ENCODE assay signal across 9 cellular contexts in genomic region chr19:15248648-15249559, GRCh38. TPM values are rescaled to one million over a fixed set of nuclear protein-coding genes. Genes with fewer than 3 reads are reported as not detected.
DNase-seq lines count a peak whose midpoint lies in the region; ATAC-seq and TF ChIP-seq lines count a peak whose summit lies in the region.
"Had no signal": no experiment of that assay in that cellular context is flagged by ENCODE, and none has a peak within 500 bp of the region (broad histone marks: within the 10 kb centered on the region; RNA-seq: fewer than 3 reads in every experiment).

No MANE protein-coding gene starts in this region.

- H3K9me3 Mint-ChIP-seq in T-cell = no peaks in the 10 kb centered on the region

- H3K36me3 ChIP-seq in ovary = no peaks in the 10 kb centered on the region

- H3K27me3 ChIP-seq in ovary = no peaks in the 10 kb centered on the region

- no peak overlapping the region for H3K27ac Mint-ChIP-seq in T-cell

- WGBS in ovary, 3 donors = 33 to 43% (median 38%) methylated on average over 20 of the region's 20 CpGs

- TF ChIP-seq CTCF in AG10803 (conservative IDR thresholded peaks at IDR 0.05; ENCODE audit: low read length) (no peak; the same call in 1 of the 2 replicates), fibroblast of villous mesenchyme (IDR thresholded peaks at IDR 0.05; ENCODE audit: insufficient read depth, low read depth, low read length) (no peak), ovary (IDR thresholded peaks at IDR 0.05) (no peak)

- H3K4me3 ChIP-seq in AG10803 (ENCODE audit: low read length) (no peak overlapping the region), fibroblast of villous mesenchyme (ENCODE audit: low read depth, low read length) (no peak overlapping the region), ovary (no peak overlapping the region)

- DNase-seq in AG10803 (ENCODE audit: low read depth) (peak; percentile 92), fibroblast of villous mesenchyme (ENCODE audit: low read depth) (peak; percentile 90), ovary (peak; percentile 72 to 84 (median 79)), T-cell (no peak)
- DNase-seq: Karpas-422 had no signal

- no peaks in the 10 kb centered on the region for H3K9me3 ChIP-seq in ovary

- TF ChIP-seq EP300 in ovary (IDR thresholded peaks at IDR 0.05) = peak; percentile 38

- peaks cover 49% of the 10 kb centered on the region for H3K36me3 Mint-ChIP-seq in T-cell

- no peak for TF ChIP-seq POLR2A in ovary (IDR thresholded peaks at IDR 0.05)

- CTCF ChIA-PET in T-cell (lab: Charles Lee) = no interaction called here

- peaks cover 51% of the 10 kb centered on the region for H3K4me1 ChIP-seq in ovary (ENCODE audit: insufficient read depth)

- intact Hi-C loops in ovary (cut with DNase I) = no loop called here

- peaks cover 0 to 8% (median 0%) of the 10 kb centered on the region in 3 donors for H3K4me1 Mint-ChIP-seq in T-cell

- H3K27me3 Mint-ChIP-seq in T-cell = no peaks in the 10 kb centered on the region

- H3K4me3 Mint-ChIP-seq in T-cell = no peak overlapping the region

- H3K27ac ChIP-seq in ovary = peak overlapping the region; percentile 64 to 75

- POLR2A ChIA-PET in T-cell (lab: Charles Lee) = no interaction called here

- peak; percentile 72 for ATAC-seq in SK-N-SH treated with all-trans-retinoic acid at 6 μM for 48 hours
- no peak for ATAC-seq in HG03139 (IDR thresholded peaks at IDR 0.05; ENCODE audit: unreplicated experiment)
- no peak for ATAC-seq in GM19351 (IDR thresholded peaks at IDR 0.05; ENCODE audit: unreplicated experiment)
- ATAC-seq in T-cell (replicated peaks in 1 of 4) = no peak
- ATAC-seq in GM21360 (IDR thresholded peaks at IDR 0.05; ENCODE audit: unreplicated experiment) = no peak

TF ChIP-seq in SK-N-SH treated with all-trans-retinoic acid at 6 μM for 48 hours, 23 proteins besides CTCF, POLR2A, EP300 and RAD21:
- TF ChIP-seq CSRNP3 (CRISPR knock-in tag; IDR thresholded peaks at IDR 0.05) (no peak), ZFP30 (CRISPR knock-in tag; IDR thresholded peaks at IDR 0.05) (no peak), PPARA (CRISPR knock-in tag; IDR thresholded peaks at IDR 0.05; ENCODE audit: borderline replicate concordance) (no peak), BACH2 (CRISPR knock-in tag; IDR thresholded peaks at IDR 0.05; ENCODE audit: borderline replicate concordance) (no peak), OSR1 (CRISPR knock-in tag; IDR thresholded peaks at IDR 0.05) (no peak), CSDC2 (CRISPR knock-in tag; IDR thresholded peaks at IDR 0.05) (no peak), ZNF70 (CRISPR knock-in tag; IDR thresholded peaks at IDR 0.05) (no peak), TCF4 (CRISPR knock-in tag; IDR thresholded peaks at IDR 0.05; ENCODE audit: borderline replicate concordance) (no peak)
- TF ChIP-seq, protein P1, sequence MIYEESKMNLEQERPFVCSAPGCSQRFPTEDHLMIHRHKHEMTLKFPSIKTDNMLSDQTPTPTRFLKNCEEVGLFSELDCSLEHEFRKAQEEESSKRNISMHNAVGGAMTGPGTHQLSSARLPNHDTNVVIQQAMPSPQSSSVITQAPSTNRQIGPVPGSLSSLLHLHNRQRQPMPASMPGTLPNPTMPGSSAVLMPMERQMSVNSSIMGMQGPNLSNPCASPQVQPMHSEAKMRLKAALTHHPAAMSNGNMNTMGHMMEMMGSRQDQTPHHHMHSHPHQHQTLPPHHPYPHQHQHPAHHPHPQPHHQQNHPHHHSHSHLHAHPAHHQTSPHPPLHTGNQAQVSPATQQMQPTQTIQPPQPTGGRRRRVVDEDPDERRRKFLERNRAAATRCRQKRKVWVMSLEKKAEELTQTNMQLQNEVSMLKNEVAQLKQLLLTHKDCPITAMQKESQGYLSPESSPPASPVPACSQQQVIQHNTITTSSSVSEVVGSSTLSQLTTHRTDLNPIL (CRISPR knock-in tag; IDR thresholded peaks at IDR 0.05; ENCODE audit: low read depth) = no peak

RNA-seq across cellular contexts. Expression of gene EPHX3, which starts 16.7 kb away (rescaled TPM):
- total RNA-seq in fibroblast of villous mesenchyme (under 0.01 TPM in 2 replicates), ovary (under 1 TPM in 6 of 7 donors, not detected in 1; 0.24 to 0.89 (median 0.49) TPM), T-cell (under 1 TPM in 1 of 5 donors, not detected in 4; 0.23 TPM)
- under 1 TPM; 0.30 to 0.67 TPM for polyA plus RNA-seq in ovary

RNA-seq across cellular contexts. Expression of gene NOTCH3, which starts 48.1 kb away (rescaled TPM):
- 27.6 and 39.3 TPM in 2 replicates for total RNA-seq in fibroblast of villous mesenchyme
- 10 to 100 TPM in 5 of 7 donors, 1 to 10 TPM in 2; 6.1 to 47.6 (median 17.9) TPM for total RNA-seq in ovary
- 10 to 100 TPM; 17.9 to 23.5 TPM for polyA plus RNA-seq in ovary
- total RNA-seq in T-cell = under 1 TPM in 4 of 5 donors, not detected in 1; 0.16 to 0.85 (median 0.48) TPM

Comparison
In these comparisons a context has a peak if more than half of its experiments do, and no peak if none do; other contexts are left out.
1. DNase-seq: peak in AG10803 (single experiment), fibroblast of villous mesenchyme (single experiment) and ovary (5 of 5); none in T-cell (0 of 34).